ENCODE assay signal across 16 cellular contexts in genomic region chr4:125838924-125839323, GRCh38.
"Had no signal": no experiment of that assay in that cellular context is flagged by ENCODE, and none has a peak within 500 bp of the region (broad histone marks: within the 10 kb centered on the region; RNA-seq: fewer than 3 reads in every experiment).

No MANE protein-coding gene starts in this region.

- H3K4me3 ChIP-seq: neural progenitor cell, right lobe of liver, transverse colon, vagina had no signal

- DNase-seq: activated CD4-positive, alpha-beta T cell treated with anti-CD3 and anti-CD28 coated beads for 36 hours; activated CD4-positive, alpha-beta T cell treated with anti-CD3 and anti-CD28 coated beads, Interleukin-2, amount 50 U/mL, for 48 hours; amygdala; dorsolateral prefrontal cortex; head of caudate nucleus; left ventricle myocardium superior; naive thymus-derived CD4-positive, alpha-beta T cell; stimulated activated CD8-positive, alpha-beta memory T cell treated with anti-CD3 and anti-CD28 coated beads, Interleukin-4, amount 100 ng/mL, for 48 hours; stimulated activated naive CD8-positive, alpha-beta T cell treated with anti-CD3 and anti-CD28 coated beads, Interleukin-15, Interleukin-2, amounts not matched to agents 100 U/mL and 50 U/mL, for 24 hours; substantia nigra; SW 1271; transverse colon had no signal

- ATAC-seq: activated CD4-positive, alpha-beta T cell treated with anti-CD3 and anti-CD28 coated beads for 36 hours; foreskin keratinocyte; left ventricle myocardium superior; naive thymus-derived CD4-positive, alpha-beta T cell; right lobe of liver; stimulated activated naive CD8-positive, alpha-beta T cell treated with anti-CD3 and anti-CD28 coated beads, Interleukin-15, Interleukin-2, amounts not matched to agents 100 U/mL and 50 U/mL, for 24 hours had no signal
